Comparison of ENCODE assay signal across 11 cellular contexts in genomic region chr6:165562421-165563090, GRCh38.
DNase-seq lines count a peak whose midpoint lies in the region; ATAC-seq lines count a peak whose summit lies in the region.
"Had no signal": no experiment of that assay in that cellular context is flagged by ENCODE, and none has a peak within 500 bp of the region (broad histone marks: within the 10 kb centered on the region; RNA-seq: fewer than 3 reads in every experiment).

No MANE protein-coding gene starts in this region.

- H3K27ac Mint-ChIP-seq in stimulated activated naive CD8-positive, alpha-beta T cell treated with anti-CD3 and anti-CD28 coated beads, Interleukin-15, amount 100 ng/mL, for 72 hours = no peak overlapping the region

- H3K4me1 Mint-ChIP-seq in stimulated activated naive CD8-positive, alpha-beta T cell treated with anti-CD3 and anti-CD28 coated beads, Interleukin-15, amount 100 ng/mL, for 72 hours = no peaks in the 10 kb centered on the region

- H3K9me3 Mint-ChIP-seq in stimulated activated naive CD8-positive, alpha-beta T cell treated with anti-CD3 and anti-CD28 coated beads, Interleukin-15, amount 100 ng/mL, for 72 hours = peaks cover 0 to 14% of the 10 kb centered on the region in 2 donors

- peak; percentile 1 for DNase-seq in KG1 (lab: John Stamatoyannopoulos, UW)
- DNase-seq in SK-N-DZ (ENCODE audit: low spot score) = peak; percentile 22
- peak; percentile 55 for DNase-seq in globus pallidus (ENCODE audit: low spot score)
- DNase-seq in renal cortical epithelial cell (ENCODE audit: low read depth) = peak; percentile 44
- DNase-seq in NCI-H82 (lab: John Stamatoyannopoulos, UW) = no peak
- no peak for DNase-seq in COR-L47 (lab: John Stamatoyannopoulos, UW)
- no peak for DNase-seq in stimulated activated naive CD8-positive, alpha-beta T cell treated with anti-CD3 and anti-CD28 coated beads, Interleukin-15, amount 100 ng/mL, for 72 hours
- DNase-seq: NCI-H1436 treated with DMSO at 0.1 percent for 48 hours, NCI-H2107, NCI-H69, SHP77 treated with DMSO at 0.1 percent for 48 hours had no signal

- H3K27me3 Mint-ChIP-seq in stimulated activated naive CD8-positive, alpha-beta T cell treated with anti-CD3 and anti-CD28 coated beads, Interleukin-15, amount 100 ng/mL, for 72 hours = no peaks in the 10 kb centered on the region

- no peak for ATAC-seq in stimulated activated naive CD8-positive, alpha-beta T cell treated with anti-CD3 and anti-CD28 coated beads, Interleukin-15, amount 100 ng/mL, for 72 hours

- no peak overlapping the region for H3K4me3 Mint-ChIP-seq in stimulated activated naive CD8-positive, alpha-beta T cell treated with anti-CD3 and anti-CD28 coated beads, Interleukin-15, amount 100 ng/mL, for 72 hours

Comparison
In these comparisons a context has a peak if more than half of its experiments do, and no peak if none do; other contexts are left out.
1. DNase-seq: peak in KG1 (single experiment), SK-N-DZ (single experiment), globus pallidus (single experiment) and renal cortical epithelial cell (single experiment); none in NCI-H82 (single experiment), COR-L47 (single experiment) and stimulated activated naive CD8-positive, alpha-beta T cell treated with anti-CD3 and anti-CD28 coated beads, Interleukin-15, amount 100 ng/mL, for 72 hours (0 of 2).